8 cellular contexts compared by ENCODE assay signal in the genomic region with DNA sequence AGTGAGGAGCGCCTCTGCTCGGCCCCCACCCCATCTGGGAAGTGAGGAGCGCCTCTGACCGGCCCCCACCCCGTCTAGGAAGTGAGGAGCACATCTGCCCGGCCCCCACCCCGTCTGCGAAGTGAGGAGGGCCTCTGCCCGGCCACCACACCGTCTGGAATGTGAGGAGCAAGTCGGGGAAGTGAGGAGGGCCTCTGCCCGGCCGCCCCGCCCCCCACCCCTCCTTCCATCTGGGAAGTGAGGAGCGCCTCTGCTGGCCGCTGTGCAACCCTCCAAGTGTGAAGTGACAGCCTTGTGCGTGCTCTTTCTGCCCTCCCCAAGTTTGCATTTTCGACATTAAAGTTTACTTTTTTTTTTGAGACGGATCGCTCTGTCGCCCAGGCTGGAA. TPM values are rescaled to one million over a fixed set of nuclear protein-coding genes. Genes with fewer than 3 reads are reported as not detected.
DNase-seq lines count a peak whose midpoint lies in the region; ATAC-seq and TF ChIP-seq lines count a peak whose summit lies in the region.

No MANE protein-coding gene starts in this region.

- ATAC-seq in left cardiac atrium (no peak), HG03520 (IDR thresholded peaks at IDR 0.05; ENCODE audit: unreplicated experiment) (no peak)

- H3K27me3 Mint-ChIP-seq in activated CD4-positive, alpha-beta memory T cell treated with anti-CD3 and anti-CD28 coated beads, Interleukin-2, amount 10 ng/mL, durations not matched to agents 7 days and 5 days: no peaks in the 10 kb centered on the region
- no peaks in the 10 kb centered on the region for H3K27me3 Mint-ChIP-seq in progenitor cell of endocrine pancreas

- in situ Hi-C loops in GM13977 (cut with MboI; ENCODE audit: low pct_unique_long_range_greater_than_20kb, low sequenced_read_pairs, unreplicated experiment): no loop called here

- DNase-seq in GM13977 (ENCODE audit: low spot score) (no peak), left cardiac atrium (peak; percentile 43), progenitor cell of endocrine pancreas (ENCODE audit: low spot score, unreplicated experiment) (peak; percentile 42), SHP77 (lab: John Stamatoyannopoulos, UW) (no peak), GF-D8 (lab: John Stamatoyannopoulos, UW) (no peak), SK-N-DZ (ENCODE audit: low spot score) (no peak)
- no peak for DNase-seq in activated CD4-positive, alpha-beta memory T cell treated with anti-CD3 and anti-CD28 coated beads, Interleukin-2, amount 10 ng/mL, durations not matched to agents 7 days and 5 days

- POLR2A ChIA-PET in activated CD4-positive, alpha-beta memory T cell treated with anti-CD3 and anti-CD28 coated beads, Interleukin-2, amount 10 ng/mL, durations not matched to agents 7 days and 5 days (lab: Charles Lee): no interaction called here

- peak overlapping the region; percentile 49 for H3K4me3 Mint-ChIP-seq in activated CD4-positive, alpha-beta memory T cell treated with anti-CD3 and anti-CD28 coated beads, Interleukin-2, amount 10 ng/mL, durations not matched to agents 7 days and 5 days
- peak overlapping the region; percentile 69 for H3K4me3 Mint-ChIP-seq in progenitor cell of endocrine pancreas (ENCODE audit: low read depth)

- peaks cover 7% of the 10 kb centered on the region for H3K4me1 Mint-ChIP-seq in activated CD4-positive, alpha-beta memory T cell treated with anti-CD3 and anti-CD28 coated beads, Interleukin-2, amount 10 ng/mL, durations not matched to agents 7 days and 5 days
- peaks cover 8% of the 10 kb centered on the region for H3K4me1 Mint-ChIP-seq in progenitor cell of endocrine pancreas (ENCODE audit: low read depth)

- intact Hi-C loops in left cardiac atrium (cut with DNase I): no loop called here

- TF ChIP-seq CTCF in GM13977 (IDR thresholded peaks at IDR 0.05; ENCODE audit: extremely low read depth, insufficient read depth, missing control alignments): peak; percentile 43
- peak; percentile 44 for TF ChIP-seq CTCF in progenitor cell of endocrine pancreas (IDR thresholded peaks at IDR 0.05; ENCODE audit: unreplicated experiment)

- CTCF ChIA-PET in activated CD4-positive, alpha-beta memory T cell treated with anti-CD3 and anti-CD28 coated beads, Interleukin-2, amount 10 ng/mL, durations not matched to agents 7 days and 5 days (lab: Charles Lee): interaction anchor here (0.6 to 0.7 kb wide), 3 partner anchors 9 to 488 kb away, joined by 3 to 4 read pairs (median 4); no protein-coding TSS in a partner anchor

- H3K36me3 Mint-ChIP-seq in activated CD4-positive, alpha-beta memory T cell treated with anti-CD3 and anti-CD28 coated beads, Interleukin-2, amount 10 ng/mL, durations not matched to agents 7 days and 5 days (ENCODE audit: low read depth): peaks cover 19% of the 10 kb centered on the region
- H3K36me3 Mint-ChIP-seq in progenitor cell of endocrine pancreas (ENCODE audit: insufficient read depth): peaks cover 14% of the 10 kb centered on the region

- no peaks in the 10 kb centered on the region for H3K9me3 Mint-ChIP-seq in activated CD4-positive, alpha-beta memory T cell treated with anti-CD3 and anti-CD28 coated beads, Interleukin-2, amount 10 ng/mL, durations not matched to agents 7 days and 5 days
- H3K9me3 Mint-ChIP-seq in progenitor cell of endocrine pancreas (ENCODE audit: low read depth): peaks cover 3% of the 10 kb centered on the region

- peak overlapping the region; percentile 21 for H3K27ac Mint-ChIP-seq in activated CD4-positive, alpha-beta memory T cell treated with anti-CD3 and anti-CD28 coated beads, Interleukin-2, amount 10 ng/mL, durations not matched to agents 7 days and 5 days
- peak overlapping the region; percentile 89 for H3K27ac Mint-ChIP-seq in progenitor cell of endocrine pancreas

RNA-seq across cellular contexts. Expression of a gene that starts 5.1 kb away (rescaled TPM):
- 10 to 100 TPM; 28.8 to 29.7 TPM for total RNA-seq in activated CD4-positive, alpha-beta memory T cell treated with anti-CD3 and anti-CD28 coated beads, Interleukin-2, amount 10 ng/mL, durations not matched to agents 7 days and 5 days
- total RNA-seq in left cardiac atrium: 10 to 100 TPM; 32.2 to 35.5 TPM
- 59.3 and 62.3 TPM in 2 replicates for total RNA-seq in progenitor cell of endocrine pancreas
- polyA plus RNA-seq in SK-N-DZ (2014; cell fraction: cytosol; rRNA removed): 30.5 and 32.5 TPM in 2 replicates
- polyA plus RNA-seq in SK-N-DZ (2014; cell fraction: nucleus; rRNA removed): 25.2 and 28.6 TPM in 2 replicates

Comparison
In these comparisons a context has a peak if more than half of its experiments do, and no peak if none do; other contexts are left out.
1. DNase-seq: peak in left cardiac atrium (single experiment) and progenitor cell of endocrine pancreas (single experiment); none in GM13977 (single experiment), activated CD4-positive, alpha-beta memory T cell treated with anti-CD3 and anti-CD28 coated beads, Interleukin-2, amount 10 ng/mL, durations not matched to agents 7 days and 5 days (single experiment), SHP77 (0 of 2), GF-D8 (single experiment) and SK-N-DZ (single experiment).